Comparison of ENCODE assay signal across 22 cellular contexts in the genomic region with DNA sequence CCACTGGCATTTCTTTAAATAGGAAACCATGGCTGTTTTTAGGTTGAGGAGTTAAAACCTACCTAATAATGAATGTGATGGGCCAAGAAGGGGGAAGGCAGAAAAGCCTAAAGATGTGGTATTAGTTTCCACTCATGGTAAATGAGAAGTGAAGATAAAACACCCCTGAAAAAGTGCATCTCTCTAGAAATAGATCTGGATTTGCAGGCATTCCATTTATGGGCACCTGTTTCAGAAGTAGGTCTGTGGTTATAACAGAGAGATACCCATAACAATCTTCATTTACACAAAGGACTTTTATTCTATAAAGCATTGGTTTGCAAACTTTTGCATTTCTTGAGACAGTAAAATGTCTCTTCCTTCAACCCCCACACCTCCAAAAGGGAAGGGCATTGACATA.
A peak's percentile ranks its signal among the peaks of the same experiment; 100 is the strongest.
DNase-seq lines count a peak whose midpoint lies in the region; ATAC-seq, FAIRE-seq and TF ChIP-seq lines count a peak whose summit lies in the region.
"Had no signal": no experiment of that assay in that cellular context is flagged by ENCODE, and none has a peak within 500 bp of the region (broad histone marks: within the 10 kb centered on the region; RNA-seq: fewer than 3 reads in every experiment).

No MANE protein-coding gene starts in this region.

- ATAC-seq in GM18517 (IDR thresholded peaks at IDR 0.05; ENCODE audit: unreplicated experiment): peak; percentile 64
- ATAC-seq in GM21529 (IDR thresholded peaks at IDR 0.05; ENCODE audit: unreplicated experiment): peak; percentile 45
- peak; percentile 54 for ATAC-seq in HG03342 (IDR thresholded peaks at IDR 0.05; ENCODE audit: unreplicated experiment)
- peak; percentile 66 for ATAC-seq in GM12878
- ATAC-seq in GM18520 (IDR thresholded peaks at IDR 0.05; ENCODE audit: unreplicated experiment): no peak

- no peak for TF ChIP-seq POLR2A in GM12878 (IDR thresholded peaks at IDR 0.05; ENCODE audit: low read depth, low read length)

- POLR2A ChIA-PET in GM12878 (lab: Charles Lee): no interaction called here
- POLR2A ChIA-PET in activated CD4-positive, alpha-beta T cell treated with anti-CD3 and anti-CD28 coated beads, Interleukin-2, amount 10 ng/mL, durations not matched to agents 7 days and 5 days (lab: Charles Lee): no interaction called here

- H2AFZ ChIP-seq in GM12878 (ENCODE audit: control insufficient read depth, low read depth, low read length): no peak overlapping the region

- peaks cover 0 to 2% of the 10 kb centered on the region in 2 experiments; a peak in 1 of 4 replicates for H3K36me3 ChIP-seq in GM12878 (ENCODE audit: control insufficient read depth in 2 of 2, insufficient read depth in 2 of 2, low read length in 1 of 2)
- H3K36me3 ChIP-seq: Peyer's patch, SJSA1 had no signal

- CTCF ChIA-PET in GM12878 (lab: Yijun Ruan, JAX): no interaction called here
- CTCF ChIA-PET in activated CD4-positive, alpha-beta T cell treated with anti-CD3 and anti-CD28 coated beads, Interleukin-2, amount 10 ng/mL, durations not matched to agents 7 days and 5 days (lab: Charles Lee): interaction anchor here (1.3 kb wide), 1 partner anchor 11 kb away, joined by 4 read pairs; no protein-coding TSS in a partner anchor

- no peak for TF ChIP-seq RAD21 in GM12878 (IDR thresholded peaks at IDR 0.05; ENCODE audit: insufficient read depth, low read depth, low read length)

- no peak overlapping the region; the same call in 1 of the 2 replicates for H3K4me2 ChIP-seq in GM12878 (ENCODE audit: control insufficient read depth, insufficient read depth)
- H3K4me2 ChIP-seq: KMS-11 had no signal

- BruUV-seq in GM12878 (replicated peaks; lab: Mats Ljungman, UMichigan): no TSS peak

- H3K27me3 Mint-ChIP-seq in activated CD4-positive, alpha-beta T cell treated with anti-CD3 and anti-CD28 coated beads, Interleukin-2, amount 10 ng/mL, durations not matched to agents 7 days and 5 days: no peaks in the 10 kb centered on the region
- H3K27me3 Mint-ChIP-seq: CD4-positive, alpha-beta memory T cell had no signal

- no peak for TF ChIP-seq EP300 in GM12878 (IDR thresholded peaks at IDR 0.05; ENCODE audit: borderline replicate concordance in 1 of 2, control insufficient read depth in 1 of 2, low read depth in 2 of 2, low read length in 2 of 2)

- no peaks in the 10 kb centered on the region for H3K27me3 ChIP-seq in GM12878 (replicated peaks in 1 of 2; ENCODE audit: control insufficient read depth in 2 of 2, insufficient read depth in 2 of 2, low read length in 1 of 2)
- H3K27me3 ChIP-seq: Peyer's patch, SJSA1 had no signal

- H3K9ac ChIP-seq in GM12878 (ENCODE audit: control insufficient read depth, insufficient read depth, low read length): no peak overlapping the region
- H3K9ac ChIP-seq: KMS-11 had no signal

- H3K4me1 Mint-ChIP-seq in activated CD4-positive, alpha-beta T cell treated with anti-CD3 and anti-CD28 coated beads, Interleukin-2, amount 10 ng/mL, durations not matched to agents 7 days and 5 days: no peaks in the 10 kb centered on the region

- intact Hi-C loops in GM12878 (cut with micrococcal nuclease; ENCODE audit: unreplicated experiment): no loop called here

- no peaks in the 10 kb centered on the region for H3K36me3 Mint-ChIP-seq in activated CD4-positive, alpha-beta T cell treated with anti-CD3 and anti-CD28 coated beads, Interleukin-2, amount 10 ng/mL, durations not matched to agents 7 days and 5 days (ENCODE audit: low read depth)

- SMC1A ChIA-PET in GM12878 (lab: Charles Lee; ENCODE audit: uncharacterized antibody, unreplicated experiment): interaction anchor here (1.4 kb wide), 1 partner anchor 10 kb away, joined by 6 read pairs; no protein-coding TSS in a partner anchor

- RAD21 ChIA-PET in GM12878 (lab: Charles Lee; ENCODE audit: unreplicated experiment): no interaction called here

- no peak overlapping the region for H3K4me3 ChIP-seq in GM12878
- H3K4me3 ChIP-seq: Peyer's patch, SJSA1 had no signal

- in situ Hi-C loops in GM12878 (cut with MboI): no loop called here

- no peak for FAIRE-seq in GM12878 (lab: Jason Lieb, UNC)
- FAIRE-seq: A204.1 had no signal

- H3K4me3 Mint-ChIP-seq in activated CD4-positive, alpha-beta T cell treated with anti-CD3 and anti-CD28 coated beads, Interleukin-2, amount 10 ng/mL, durations not matched to agents 7 days and 5 days: no peak overlapping the region
- H3K4me3 Mint-ChIP-seq: CD4-positive, alpha-beta memory T cell; H9; T-helper 1 cell treated with Interleukin-12 subunit alpha and Interleukin-12 subunit beta and Interleukin-4 antibody, amounts not matched to agents 30 μg/mL and 1 μg/mL, for 36 hours had no signal

- peaks cover 2% of the 10 kb centered on the region for H3K9me3 Mint-ChIP-seq in activated CD4-positive, alpha-beta T cell treated with anti-CD3 and anti-CD28 coated beads, Interleukin-2, amount 10 ng/mL, durations not matched to agents 7 days and 5 days

- H4K20me1 ChIP-seq in GM12878 (ENCODE audit: control insufficient read depth, insufficient read depth): no peaks in the 10 kb centered on the region

- no peak overlapping the region for H3K27ac Mint-ChIP-seq in activated CD4-positive, alpha-beta T cell treated with anti-CD3 and anti-CD28 coated beads, Interleukin-2, amount 10 ng/mL, durations not matched to agents 7 days and 5 days
- H3K27ac Mint-ChIP-seq: CD4-positive, alpha-beta memory T cell; H9; T-helper 1 cell treated with Interleukin-12 subunit alpha and Interleukin-12 subunit beta and Interleukin-4 antibody, amounts not matched to agents 30 μg/mL and 1 μg/mL, for 36 hours had no signal

- peaks cover 2% of the 10 kb centered on the region for H3K79me2 ChIP-seq in GM12878 (ENCODE audit: control insufficient read depth, insufficient read depth, low read length)

- DNase-seq in GM12878 (ENCODE audit: low read depth, low spot score) (no peak), anterior cingulate cortex (lab: John Stamatoyannopoulos, UW) (no peak)
- DNase-seq in activated CD4-positive, alpha-beta T cell treated with anti-CD3 and anti-CD28 coated beads, Interleukin-2, amount 10 ng/mL, durations not matched to agents 7 days and 5 days: no peak
- no peak for DNase-seq in stimulated activated CD4-positive, alpha-beta T cell treated with anti-CD3 and anti-CD28 coated beads, Interleukin-4, amount 100 ng/mL, for 4 hours
- DNase-seq: Calu3; CD4-positive, alpha-beta memory T cell; DMS53; H9; NCI-H1436; NCI-H2029; NCI-H345; NCI-H524 treated with DMSO at 0.1 percent for 48 hours; Peyer's patch had no signal

- no peaks in the 10 kb centered on the region; the same call in 2 of the 3 replicates for H3K9me3 ChIP-seq in GM12878 (replicated peaks; ENCODE audit: control insufficient read depth, insufficient read depth, low read length)
- H3K9me3 ChIP-seq: Peyer's patch, SJSA1 had no signal

- H3K4me1 ChIP-seq in GM12878 (ENCODE audit: control insufficient read depth, insufficient read depth, low read length): peaks cover 11% of the 10 kb centered on the region
- H3K4me1 ChIP-seq: Peyer's patch, SJSA1 had no signal

- 0 out of 2 replicates have a peak overlapping the region, but pooled peaks have one; percentile 10 for H3K27ac ChIP-seq in GM12878 (ENCODE audit: control insufficient read depth, insufficient read depth)
- H3K27ac ChIP-seq: HL-60, KMS-11, Peyer's patch, SJSA1 had no signal

- no peak for TF ChIP-seq CTCF in GM12878 (IDR thresholded peaks at IDR 0.05 in 2 of 3, conservative IDR thresholded peaks at IDR 0.05 in 1 of 3; ENCODE audit: control insufficient read depth in 2 of 3, extremely low read depth in 1 of 3, insufficient read depth in 1 of 3, low read depth in 3 of 3, low read length in 3 of 3)

TF ChIP-seq in GM12878, 131 proteins besides CTCF, POLR2A, EP300 and RAD21 (continues in another document):
- TF ChIP-seq YBX1 (IDR thresholded peaks at IDR 0.05) (0 out of 2 replicates have a peak, but pooled peaks have one; percentile 24), STAT3 (IDR thresholded peaks at IDR 0.05; ENCODE audit: low read depth, low read length) (no peak), SRF (IDR thresholded peaks at IDR 0.05; ENCODE audit: low read depth in 2 of 2, low read length in 2 of 2) (peak; percentile 18 to 76; a peak in 2 of 4 replicates), EGR1 (IDR thresholded peaks at IDR 0.05; ENCODE audit: borderline replicate concordance in 1 of 2, low read depth in 2 of 2, low read length in 2 of 2) (no peak), MEF2B (IDR thresholded peaks at IDR 0.05; ENCODE audit: partially characterized antibody, poor library complexity, severe bottlenecking) (peak; percentile 22), CHD2 (IDR thresholded peaks at IDR 0.05; ENCODE audit: borderline replicate concordance, low read depth, low read length) (no peak), SUPT20H (IDR thresholded peaks at IDR 0.05; ENCODE audit: borderline replicate concordance, control insufficient read depth, low read depth, low read length) (no peak), IKZF2 (IDR thresholded peaks at IDR 0.05) (0 out of 4 replicates have a peak, but pooled peaks of 1 of the 2 experiments have one; percentile 13), ZNF24 (IDR thresholded peaks at IDR 0.05) (0 out of 2 replicates have a peak, but pooled peaks have one; percentile 54)
- TF ChIP-seq, protein P1, sequence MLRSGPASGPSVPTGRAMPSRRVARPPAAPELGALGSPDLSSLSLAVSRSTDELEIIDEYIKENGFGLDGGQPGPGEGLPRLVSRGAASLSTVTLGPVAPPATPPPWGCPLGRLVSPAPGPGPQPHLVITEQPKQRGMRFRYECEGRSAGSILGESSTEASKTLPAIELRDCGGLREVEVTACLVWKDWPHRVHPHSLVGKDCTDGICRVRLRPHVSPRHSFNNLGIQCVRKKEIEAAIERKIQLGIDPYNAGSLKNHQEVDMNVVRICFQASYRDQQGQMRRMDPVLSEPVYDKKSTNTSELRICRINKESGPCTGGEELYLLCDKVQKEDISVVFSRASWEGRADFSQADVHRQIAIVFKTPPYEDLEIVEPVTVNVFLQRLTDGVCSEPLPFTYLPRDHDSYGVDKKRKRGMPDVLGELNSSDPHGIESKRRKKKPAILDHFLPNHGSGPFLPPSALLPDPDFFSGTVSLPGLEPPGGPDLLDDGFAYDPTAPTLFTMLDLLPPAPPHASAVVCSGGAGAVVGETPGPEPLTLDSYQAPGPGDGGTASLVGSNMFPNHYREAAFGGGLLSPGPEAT (IDR thresholded peaks at IDR 0.05; ENCODE audit: low read depth): peak; percentile 35; the same call in 1 of the 2 replicates
